ENCODE assay signal across 18 cellular contexts in the genomic region with DNA sequence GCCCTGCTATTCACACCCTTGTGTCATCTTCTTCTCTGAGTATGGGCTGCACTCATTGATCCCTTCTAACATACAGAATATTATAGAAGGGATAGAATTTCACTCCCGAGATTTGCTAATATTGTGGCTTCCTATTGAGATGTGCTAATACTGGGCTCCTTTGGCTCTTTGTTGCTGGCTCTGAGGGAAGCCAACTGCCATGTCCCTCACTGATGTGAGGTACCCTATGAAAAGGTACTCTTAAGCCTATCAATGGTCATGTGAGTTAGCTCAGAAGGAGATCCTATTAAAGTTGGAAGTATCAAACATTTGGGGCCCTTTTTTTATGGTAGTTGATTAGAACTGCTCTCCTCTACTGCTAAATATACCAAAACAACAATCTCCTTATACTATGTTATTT.
A peak's percentile ranks its signal among the peaks of the same experiment; 100 is the strongest.
DNase-seq lines count a peak whose midpoint lies in the region; ATAC-seq and TF ChIP-seq lines count a peak whose summit lies in the region.
"Had no signal": no experiment of that assay in that cellular context is flagged by ENCODE, and none has a peak within 500 bp of the region (broad histone marks: within the 10 kb centered on the region; RNA-seq: fewer than 3 reads in every experiment).

No MANE protein-coding gene starts in this region.

- peak overlapping the region; percentile 61; the same call in 1 of the 2 replicates for H2AFZ ChIP-seq in GM23338

- no peaks in the 10 kb centered on the region for H3K27me3 Mint-ChIP-seq in GM23338 (ENCODE audit: insufficient read depth, low read depth, poor library complexity)
- H3K27me3 Mint-ChIP-seq: B cell; CD4-positive, alpha-beta T cell had no signal

- H3K4me1 Mint-ChIP-seq in GM23338 = no peaks in the 10 kb centered on the region
- H3K4me1 Mint-ChIP-seq: B cell had no signal

- peaks cover 9% of the 10 kb centered on the region for H3K36me3 Mint-ChIP-seq in GM23338 (ENCODE audit: low read depth)

- H3K9me3 ChIP-seq in heart left ventricle = peaks cover 0 to 17% (median 8%) of the 10 kb centered on the region in 12 donors
- H3K9me3 ChIP-seq in left ventricle myocardium inferior (replicated peaks) = peaks cover 12% of the 10 kb centered on the region
- H3K9me3 ChIP-seq in right atrium auricular region = peaks cover 0 to 13% of the 10 kb centered on the region in 2 donors
- H3K9me3 ChIP-seq: A549, Caco-2 had no signal

- peaks cover 0 to 6% (median 0%) of the 10 kb centered on the region in 12 donors for H3K4me1 ChIP-seq in heart left ventricle
- H3K4me1 ChIP-seq in left ventricle myocardium inferior = peaks cover 4% of the 10 kb centered on the region
- H3K4me1 ChIP-seq in right atrium auricular region = no peaks in the 10 kb centered on the region
- H3K4me1 ChIP-seq in GM23338 (ENCODE audit: insufficient read depth) = no peaks in the 10 kb centered on the region
- H3K4me1 ChIP-seq: A549; BLaER1 treated with 17β-estradiol and CSF1 and Interleukin-3, amounts not matched to agents 10 nM and 100 nM; Caco-2 had no signal

- H3K4me3 Mint-ChIP-seq in GM23338 = no peak overlapping the region
- H3K4me3 Mint-ChIP-seq: B cell; CD4-positive, alpha-beta T cell; CD8-positive, alpha-beta T cell had no signal

- H3K27me3 ChIP-seq in heart left ventricle (no peaks in the 10 kb centered on the region), left ventricle myocardium inferior (ENCODE audit: low read depth) (no peaks in the 10 kb centered on the region), right atrium auricular region (no peaks in the 10 kb centered on the region), GM23338 (ENCODE audit: insufficient read depth) (no peaks in the 10 kb centered on the region)
- H3K27me3 ChIP-seq: BLaER1 treated with 17β-estradiol and CSF1 and Interleukin-3, amounts not matched to agents 10 nM and 100 nM had no signal

- no peak for TF ChIP-seq CTCF in heart left ventricle (IDR thresholded peaks at IDR 0.05)
- TF ChIP-seq CTCF in left ventricle myocardium inferior (IDR thresholded peaks at IDR 0.05; ENCODE audit: borderline replicate concordance) = no peak
- no peak for TF ChIP-seq CTCF in right atrium auricular region (IDR thresholded peaks at IDR 0.05)
- no peak for TF ChIP-seq CTCF in GM23338 (conservative IDR thresholded peaks at IDR 0.05; ENCODE audit: low read depth in 2 of 2)

- H3K36me3 ChIP-seq in heart left ventricle (no peaks in the 10 kb centered on the region), left ventricle myocardium inferior (no peaks in the 10 kb centered on the region), right atrium auricular region (no peaks in the 10 kb centered on the region), GM23338 (ENCODE audit: insufficient read depth) (0 out of 2 replicates have a peak, but pooled peaks cover 7% of the 10 kb centered on the region)
- H3K36me3 ChIP-seq: BLaER1 treated with 17β-estradiol and CSF1 and Interleukin-3, amounts not matched to agents 10 nM and 100 nM had no signal

- 62 to 81% (median 71%) methylated on average over 1 of the region's 1 CpG for WGBS in heart left ventricle, 4 donors

- H3K9me3 Mint-ChIP-seq in GM23338 = peaks cover 16% of the 10 kb centered on the region

- intact Hi-C loops in Right ventricle myocardium inferior (cut with DNase I) (no loop called here), heart left ventricle (cut with DNase I) (no loop called here), left ventricle myocardium inferior (cut with micrococcal nuclease) (no loop called here)

- H3F3A ChIP-seq in GM23338 (replicated peaks; ENCODE audit: low read depth) = no peaks in the 10 kb centered on the region

- H3K79me2 ChIP-seq in GM23338 (replicated peaks; ENCODE audit: insufficient read depth) = no peaks in the 10 kb centered on the region

- H3K27ac ChIP-seq in heart left ventricle = no peak overlapping the region
- peak overlapping the region; percentile 10 for H3K27ac ChIP-seq in left ventricle myocardium inferior (replicated peaks)
- no peak overlapping the region for H3K27ac ChIP-seq in right atrium auricular region
- H3K27ac ChIP-seq in GM23338 (ENCODE audit: low read depth) = no peak overlapping the region
- H3K27ac ChIP-seq: 22Rv1; A549; BLaER1 treated with 17β-estradiol and CSF1 and Interleukin-3, amounts not matched to agents 10 nM and 100 nM; C4-2B had no signal

- H3K4me3 ChIP-seq in heart left ventricle (peak overlapping the region in 1 of 12 donors; percentile 29), left ventricle myocardium inferior (peak overlapping the region; percentile 39), right atrium auricular region (no peak overlapping the region), GM23338 (no peak overlapping the region)
- H3K4me3 ChIP-seq: A549; BLaER1 treated with 17β-estradiol and CSF1 and Interleukin-3, amounts not matched to agents 10 nM and 100 nM had no signal

- peak; percentile 59 for ATAC-seq in Right ventricle myocardium inferior
- ATAC-seq in heart left ventricle = no peak
- ATAC-seq in GM23338 = no peak
- ATAC-seq in GM18502 (IDR thresholded peaks at IDR 0.05; ENCODE audit: poor library complexity, unreplicated experiment) = no peak
- ATAC-seq: A549; CD8-positive, alpha-beta T cell had no signal

- no peak overlapping the region for H3K27ac Mint-ChIP-seq in GM23338
- H3K27ac Mint-ChIP-seq: B cell; CD4-positive, alpha-beta T cell; CD8-positive, alpha-beta T cell had no signal

- TF ChIP-seq POLR2A in heart left ventricle (IDR thresholded peaks at IDR 0.05) = no peak

- H3K4me2 ChIP-seq in GM23338 = no peak overlapping the region
- H3K4me2 ChIP-seq: A549; BLaER1 treated with 17β-estradiol and CSF1 and Interleukin-3, amounts not matched to agents 10 nM and 100 nM had no signal

- DNase-seq in Right ventricle myocardium inferior (ENCODE audit: missing footprints) (no peak), heart left ventricle (no peak), left ventricle myocardium inferior (no peak), right atrium auricular region (ENCODE audit: low spot score) (no peak), GM23338 (ENCODE audit: low spot score) (no peak)
- DNase-seq: AML-193; Caco-2; Calu3; CD4-positive, alpha-beta T cell; CD8-positive, alpha-beta T cell; DMS79 treated with DMSO at 0.1 percent for 48 hours; GF-D8 had no signal

- H4K20me1 ChIP-seq in GM23338 (replicated peaks; ENCODE audit: insufficient read depth) = no peaks in the 10 kb centered on the region
- H4K20me1 ChIP-seq: BLaER1 treated with 17β-estradiol and CSF1 and Interleukin-3, amounts not matched to agents 10 nM and 100 nM had no signal

- H3K9me2 ChIP-seq in GM23338 (ENCODE audit: insufficient read depth) = no peaks in the 10 kb centered on the region

TF ChIP-seq in GM23338, 12 proteins besides CTCF, POLR2A, EP300 and RAD21:
- TF ChIP-seq, protein P1, sequence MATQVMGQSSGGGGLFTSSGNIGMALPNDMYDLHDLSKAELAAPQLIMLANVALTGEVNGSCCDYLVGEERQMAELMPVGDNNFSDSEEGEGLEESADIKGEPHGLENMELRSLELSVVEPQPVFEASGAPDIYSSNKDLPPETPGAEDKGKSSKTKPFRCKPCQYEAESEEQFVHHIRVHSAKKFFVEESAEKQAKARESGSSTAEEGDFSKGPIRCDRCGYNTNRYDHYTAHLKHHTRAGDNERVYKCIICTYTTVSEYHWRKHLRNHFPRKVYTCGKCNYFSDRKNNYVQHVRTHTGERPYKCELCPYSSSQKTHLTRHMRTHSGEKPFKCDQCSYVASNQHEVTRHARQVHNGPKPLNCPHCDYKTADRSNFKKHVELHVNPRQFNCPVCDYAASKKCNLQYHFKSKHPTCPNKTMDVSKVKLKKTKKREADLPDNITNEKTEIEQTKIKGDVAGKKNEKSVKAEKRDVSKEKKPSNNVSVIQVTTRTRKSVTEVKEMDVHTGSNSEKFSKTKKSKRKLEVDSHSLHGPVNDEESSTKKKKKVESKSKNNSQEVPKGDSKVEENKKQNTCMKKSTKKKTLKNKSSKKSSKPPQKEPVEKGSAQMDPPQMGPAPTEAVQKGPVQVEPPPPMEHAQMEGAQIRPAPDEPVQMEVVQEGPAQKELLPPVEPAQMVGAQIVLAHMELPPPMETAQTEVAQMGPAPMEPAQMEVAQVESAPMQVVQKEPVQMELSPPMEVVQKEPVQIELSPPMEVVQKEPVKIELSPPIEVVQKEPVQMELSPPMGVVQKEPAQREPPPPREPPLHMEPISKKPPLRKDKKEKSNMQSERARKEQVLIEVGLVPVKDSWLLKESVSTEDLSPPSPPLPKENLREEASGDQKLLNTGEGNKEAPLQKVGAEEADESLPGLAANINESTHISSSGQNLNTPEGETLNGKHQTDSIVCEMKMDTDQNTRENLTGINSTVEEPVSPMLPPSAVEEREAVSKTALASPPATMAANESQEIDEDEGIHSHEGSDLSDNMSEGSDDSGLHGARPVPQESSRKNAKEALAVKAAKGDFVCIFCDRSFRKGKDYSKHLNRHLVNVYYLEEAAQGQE (IDR thresholded peaks at IDR 0.05; ENCODE audit: unreplicated experiment) = no peak
- TF ChIP-seq, protein P2, sequence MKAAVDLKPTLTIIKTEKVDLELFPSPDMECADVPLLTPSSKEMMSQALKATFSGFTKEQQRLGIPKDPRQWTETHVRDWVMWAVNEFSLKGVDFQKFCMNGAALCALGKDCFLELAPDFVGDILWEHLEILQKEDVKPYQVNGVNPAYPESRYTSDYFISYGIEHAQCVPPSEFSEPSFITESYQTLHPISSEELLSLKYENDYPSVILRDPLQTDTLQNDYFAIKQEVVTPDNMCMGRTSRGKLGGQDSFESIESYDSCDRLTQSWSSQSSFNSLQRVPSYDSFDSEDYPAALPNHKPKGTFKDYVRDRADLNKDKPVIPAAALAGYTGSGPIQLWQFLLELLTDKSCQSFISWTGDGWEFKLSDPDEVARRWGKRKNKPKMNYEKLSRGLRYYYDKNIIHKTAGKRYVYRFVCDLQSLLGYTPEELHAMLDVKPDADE (IDR thresholded peaks at IDR 0.05) = no peak
- TF ChIP-seq POLR2AphosphoS5 (IDR thresholded peaks at IDR 0.05; ENCODE audit: low read depth) (no peak), STAT1 (IDR thresholded peaks at IDR 0.05; ENCODE audit: unreplicated experiment) (no peak), ZNF331 (CRISPR knock-in tag; IDR thresholded peaks at IDR 0.05; ENCODE audit: low read depth) (no peak), EZH2phosphoT487 (IDR thresholded peaks at IDR 0.05; ENCODE audit: unreplicated experiment) (no peak), CREB1 (CRISPR knock-in tag; IDR thresholded peaks at IDR 0.05; ENCODE audit: low read depth) (no peak)
